1 cellular context compared by ENCODE assay signal in genomic region chr16:31032736-31033708, GRCh38.
TF ChIP-seq lines count a peak whose summit lies in the region.

TSS of gene STX4 (plus strand) at chr16:31033558. CDS start at chr16:31033806, 248 bp downstream.

TF ChIP-seq in HepG2, 621 proteins besides CTCF, POLR2A, EP300 and RAD21 (continued from another document and continues in another):
- peak; percentile 55 for TF ChIP-seq ZNF230 (CRISPR knock-in tag; IDR thresholded peaks at IDR 0.05)
- peak; percentile 57; the same call in 1 of the 2 replicates for TF ChIP-seq ZNF558 (CRISPR knock-in tag; IDR thresholded peaks at IDR 0.05; ENCODE audit: borderline replicate concordance)
- no peak; the same call in 1 of the 2 replicates for TF ChIP-seq ZNF563 (CRISPR knock-in tag; IDR thresholded peaks at IDR 0.05)
- peak; percentile 89 for TF ChIP-seq ZMYM4 (CRISPR knock-in tag; IDR thresholded peaks at IDR 0.05)
- no peak for TF ChIP-seq CENPX (CRISPR knock-in tag; IDR thresholded peaks at IDR 0.05)
- TF ChIP-seq, protein P1, sequence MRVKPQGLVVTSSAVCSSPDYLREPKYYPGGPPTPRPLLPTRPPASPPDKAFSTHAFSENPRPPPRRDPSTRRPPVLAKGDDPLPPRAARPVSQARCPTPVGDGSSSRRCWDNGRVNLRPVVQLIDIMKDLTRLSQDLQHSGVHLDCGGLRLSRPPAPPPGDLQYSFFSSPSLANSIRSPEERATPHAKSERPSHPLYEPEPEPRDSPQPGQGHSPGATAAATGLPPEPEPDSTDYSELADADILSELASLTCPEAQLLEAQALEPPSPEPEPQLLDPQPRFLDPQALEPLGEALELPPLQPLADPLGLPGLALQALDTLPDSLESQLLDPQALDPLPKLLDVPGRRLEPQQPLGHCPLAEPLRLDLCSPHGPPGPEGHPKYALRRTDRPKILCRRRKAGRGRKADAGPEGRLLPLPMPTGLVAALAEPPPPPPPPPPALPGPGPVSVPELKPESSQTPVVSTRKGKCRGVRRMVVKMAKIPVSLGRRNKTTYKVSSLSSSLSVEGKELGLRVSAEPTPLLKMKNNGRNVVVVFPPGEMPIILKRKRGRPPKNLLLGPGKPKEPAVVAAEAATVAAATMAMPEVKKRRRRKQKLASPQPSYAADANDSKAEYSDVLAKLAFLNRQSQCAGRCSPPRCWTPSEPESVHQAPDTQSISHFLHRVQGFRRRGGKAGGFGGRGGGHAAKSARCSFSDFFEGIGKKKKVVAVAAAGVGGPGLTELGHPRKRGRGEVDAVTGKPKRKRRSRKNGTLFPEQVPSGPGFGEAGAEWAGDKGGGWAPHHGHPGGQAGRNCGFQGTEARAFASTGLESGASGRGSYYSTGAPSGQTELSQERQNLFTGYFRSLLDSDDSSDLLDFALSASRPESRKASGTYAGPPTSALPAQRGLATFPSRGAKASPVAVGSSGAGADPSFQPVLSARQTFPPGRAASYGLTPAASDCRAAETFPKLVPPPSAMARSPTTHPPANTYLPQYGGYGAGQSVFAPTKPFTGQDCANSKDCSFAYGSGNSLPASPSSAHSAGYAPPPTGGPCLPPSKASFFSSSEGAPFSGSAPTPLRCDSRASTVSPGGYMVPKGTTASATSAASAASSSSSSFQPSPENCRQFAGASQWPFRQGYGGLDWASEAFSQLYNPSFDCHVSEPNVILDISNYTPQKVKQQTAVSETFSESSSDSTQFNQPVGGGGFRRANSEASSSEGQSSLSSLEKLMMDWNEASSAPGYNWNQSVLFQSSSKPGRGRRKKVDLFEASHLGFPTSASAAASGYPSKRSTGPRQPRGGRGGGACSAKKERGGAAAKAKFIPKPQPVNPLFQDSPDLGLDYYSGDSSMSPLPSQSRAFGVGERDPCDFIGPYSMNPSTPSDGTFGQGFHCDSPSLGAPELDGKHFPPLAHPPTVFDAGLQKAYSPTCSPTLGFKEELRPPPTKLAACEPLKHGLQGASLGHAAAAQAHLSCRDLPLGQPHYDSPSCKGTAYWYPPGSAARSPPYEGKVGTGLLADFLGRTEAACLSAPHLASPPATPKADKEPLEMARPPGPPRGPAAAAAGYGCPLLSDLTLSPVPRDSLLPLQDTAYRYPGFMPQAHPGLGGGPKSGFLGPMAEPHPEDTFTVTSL (CRISPR knock-in tag; IDR thresholded peaks at IDR 0.05; ENCODE audit: borderline replicate concordance), result no peak
- TF ChIP-seq ZFP82 (CRISPR knock-in tag; IDR thresholded peaks at IDR 0.05; ENCODE audit: borderline replicate concordance), result peak; percentile 16; the same call in 1 of the 2 replicates
- TF ChIP-seq CREB3 (CRISPR knock-in tag; IDR thresholded peaks at IDR 0.05), result peak; percentile 83; the same call in 1 of the 2 replicates
- no peak for TF ChIP-seq ZSCAN12 (CRISPR knock-in tag; IDR thresholded peaks at IDR 0.05)
- peak; percentile 98; the same call in 1 of the 2 replicates for TF ChIP-seq GLI4 (CRISPR knock-in tag; IDR thresholded peaks at IDR 0.05; ENCODE audit: borderline replicate concordance)
- peak; percentile 88; the same call in 1 of the 2 replicates for TF ChIP-seq REXO4 (CRISPR knock-in tag; IDR thresholded peaks at IDR 0.05; ENCODE audit: borderline replicate concordance)
- peak; percentile 49; the same call in 1 of the 2 replicates for TF ChIP-seq REPIN1 (CRISPR knock-in tag; IDR thresholded peaks at IDR 0.05; ENCODE audit: borderline replicate concordance, low read depth)
- TF ChIP-seq ZNF207 (IDR thresholded peaks at IDR 0.05; ENCODE audit: borderline replicate concordance), result peak; percentile 78; the same call in 1 of the 2 replicates
- peak; percentile 96 for TF ChIP-seq IKZF4 (CRISPR knock-in tag; IDR thresholded peaks at IDR 0.05; ENCODE audit: borderline replicate concordance, low read depth, not compliant biosample characterization)
- TF ChIP-seq ZNF879 (CRISPR knock-in tag; IDR thresholded peaks at IDR 0.05), result no peak
- TF ChIP-seq ZMYM3 (CRISPR knock-in tag; IDR thresholded peaks at IDR 0.05), result peak; percentile 61
- TF ChIP-seq NR1H2 (CRISPR knock-in tag; IDR thresholded peaks at IDR 0.05; ENCODE audit: borderline replicate concordance, low read depth), result peak; percentile 83; the same call in 1 of the 2 replicates
- peak; percentile 48 for TF ChIP-seq RARA (CRISPR knock-in tag; IDR thresholded peaks at IDR 0.05)
- TF ChIP-seq, protein P2, sequence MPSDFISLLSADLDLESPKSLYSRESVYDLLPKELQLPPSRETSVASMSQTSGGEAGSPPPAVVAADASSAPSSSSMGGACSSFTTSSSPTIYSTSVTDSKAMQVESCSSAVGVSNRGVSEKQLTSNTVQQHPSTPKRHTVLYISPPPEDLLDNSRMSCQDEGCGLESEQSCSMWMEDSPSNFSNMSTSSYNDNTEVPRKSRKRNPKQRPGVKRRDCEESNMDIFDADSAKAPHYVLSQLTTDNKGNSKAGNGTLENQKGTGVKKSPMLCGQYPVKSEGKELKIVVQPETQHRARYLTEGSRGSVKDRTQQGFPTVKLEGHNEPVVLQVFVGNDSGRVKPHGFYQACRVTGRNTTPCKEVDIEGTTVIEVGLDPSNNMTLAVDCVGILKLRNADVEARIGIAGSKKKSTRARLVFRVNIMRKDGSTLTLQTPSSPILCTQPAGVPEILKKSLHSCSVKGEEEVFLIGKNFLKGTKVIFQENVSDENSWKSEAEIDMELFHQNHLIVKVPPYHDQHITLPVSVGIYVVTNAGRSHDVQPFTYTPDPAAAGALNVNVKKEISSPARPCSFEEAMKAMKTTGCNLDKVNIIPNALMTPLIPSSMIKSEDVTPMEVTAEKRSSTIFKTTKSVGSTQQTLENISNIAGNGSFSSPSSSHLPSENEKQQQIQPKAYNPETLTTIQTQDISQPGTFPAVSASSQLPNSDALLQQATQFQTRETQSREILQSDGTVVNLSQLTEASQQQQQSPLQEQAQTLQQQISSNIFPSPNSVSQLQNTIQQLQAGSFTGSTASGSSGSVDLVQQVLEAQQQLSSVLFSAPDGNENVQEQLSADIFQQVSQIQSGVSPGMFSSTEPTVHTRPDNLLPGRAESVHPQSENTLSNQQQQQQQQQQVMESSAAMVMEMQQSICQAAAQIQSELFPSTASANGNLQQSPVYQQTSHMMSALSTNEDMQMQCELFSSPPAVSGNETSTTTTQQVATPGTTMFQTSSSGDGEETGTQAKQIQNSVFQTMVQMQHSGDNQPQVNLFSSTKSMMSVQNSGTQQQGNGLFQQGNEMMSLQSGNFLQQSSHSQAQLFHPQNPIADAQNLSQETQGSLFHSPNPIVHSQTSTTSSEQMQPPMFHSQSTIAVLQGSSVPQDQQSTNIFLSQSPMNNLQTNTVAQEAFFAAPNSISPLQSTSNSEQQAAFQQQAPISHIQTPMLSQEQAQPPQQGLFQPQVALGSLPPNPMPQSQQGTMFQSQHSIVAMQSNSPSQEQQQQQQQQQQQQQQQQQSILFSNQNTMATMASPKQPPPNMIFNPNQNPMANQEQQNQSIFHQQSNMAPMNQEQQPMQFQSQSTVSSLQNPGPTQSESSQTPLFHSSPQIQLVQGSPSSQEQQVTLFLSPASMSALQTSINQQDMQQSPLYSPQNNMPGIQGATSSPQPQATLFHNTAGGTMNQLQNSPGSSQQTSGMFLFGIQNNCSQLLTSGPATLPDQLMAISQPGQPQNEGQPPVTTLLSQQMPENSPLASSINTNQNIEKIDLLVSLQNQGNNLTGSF (CRISPR knock-in tag; IDR thresholded peaks at IDR 0.05), result no peak
- TF ChIP-seq ZNF614 (CRISPR knock-in tag; IDR thresholded peaks at IDR 0.05; ENCODE audit: borderline replicate concordance), result peak; percentile 43; the same call in 1 of the 2 replicates
- TF ChIP-seq, protein P3, sequence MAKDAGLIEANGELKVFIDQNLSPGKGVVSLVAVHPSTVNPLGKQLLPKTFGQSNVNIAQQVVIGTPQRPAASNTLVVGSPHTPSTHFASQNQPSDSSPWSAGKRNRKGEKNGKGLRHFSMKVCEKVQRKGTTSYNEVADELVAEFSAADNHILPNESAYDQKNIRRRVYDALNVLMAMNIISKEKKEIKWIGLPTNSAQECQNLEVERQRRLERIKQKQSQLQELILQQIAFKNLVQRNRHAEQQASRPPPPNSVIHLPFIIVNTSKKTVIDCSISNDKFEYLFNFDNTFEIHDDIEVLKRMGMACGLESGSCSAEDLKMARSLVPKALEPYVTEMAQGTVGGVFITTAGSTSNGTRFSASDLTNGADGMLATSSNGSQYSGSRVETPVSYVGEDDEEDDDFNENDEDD (CRISPR knock-in tag; IDR thresholded peaks at IDR 0.05; ENCODE audit: borderline replicate concordance), result peak; percentile 81; the same call in 1 of the 2 replicates
- peak; percentile 67 for TF ChIP-seq POLR2G (IDR thresholded peaks at IDR 0.05; ENCODE audit: low read depth, low read length)
- TF ChIP-seq ZNF572 (CRISPR knock-in tag; IDR thresholded peaks at IDR 0.05), result peak; percentile 86; the same call in 1 of the 2 replicates
- TF ChIP-seq NCOR1 (IDR thresholded peaks at IDR 0.05; ENCODE audit: borderline replicate concordance, low read length), result no peak; the same call in 1 of the 2 replicates
- TF ChIP-seq IRF2 (CRISPR knock-in tag; IDR thresholded peaks at IDR 0.05), result peak; percentile 82
- no peak for TF ChIP-seq ATAD3A (CRISPR knock-in tag; IDR thresholded peaks at IDR 0.05)
- TF ChIP-seq NCOA2 (CRISPR knock-in tag; IDR thresholded peaks at IDR 0.05), result peak; percentile 39; the same call in 1 of the 2 replicates
- TF ChIP-seq TRIM24 (CRISPR knock-in tag; IDR thresholded peaks at IDR 0.05), result no peak
- TF ChIP-seq ZNF562 (CRISPR knock-in tag; IDR thresholded peaks at IDR 0.05; ENCODE audit: borderline replicate concordance), result no peak
- no peak for TF ChIP-seq CEBPB (IDR thresholded peaks at IDR 0.05; ENCODE audit: borderline replicate concordance, low read depth, low read length)
- peak; percentile 98 for TF ChIP-seq CREM (IDR thresholded peaks at IDR 0.05)
- TF ChIP-seq CREM (CRISPR knock-in tag; IDR thresholded peaks at IDR 0.05), result peak; percentile 59
- TF ChIP-seq ZFP90 (CRISPR knock-in tag; IDR thresholded peaks at IDR 0.05; ENCODE audit: borderline replicate concordance), result peak; percentile 92
- TF ChIP-seq ZNF709 (CRISPR knock-in tag; IDR thresholded peaks at IDR 0.05), result no peak
- TF ChIP-seq MEIS2 (CRISPR knock-in tag; IDR thresholded peaks at IDR 0.05), result peak; percentile 68; the same call in 1 of the 2 replicates
- no peak; the same call in 1 of the 2 replicates for TF ChIP-seq ZNF318 (CRISPR knock-in tag; IDR thresholded peaks at IDR 0.05)
- TF ChIP-seq, protein P4, sequence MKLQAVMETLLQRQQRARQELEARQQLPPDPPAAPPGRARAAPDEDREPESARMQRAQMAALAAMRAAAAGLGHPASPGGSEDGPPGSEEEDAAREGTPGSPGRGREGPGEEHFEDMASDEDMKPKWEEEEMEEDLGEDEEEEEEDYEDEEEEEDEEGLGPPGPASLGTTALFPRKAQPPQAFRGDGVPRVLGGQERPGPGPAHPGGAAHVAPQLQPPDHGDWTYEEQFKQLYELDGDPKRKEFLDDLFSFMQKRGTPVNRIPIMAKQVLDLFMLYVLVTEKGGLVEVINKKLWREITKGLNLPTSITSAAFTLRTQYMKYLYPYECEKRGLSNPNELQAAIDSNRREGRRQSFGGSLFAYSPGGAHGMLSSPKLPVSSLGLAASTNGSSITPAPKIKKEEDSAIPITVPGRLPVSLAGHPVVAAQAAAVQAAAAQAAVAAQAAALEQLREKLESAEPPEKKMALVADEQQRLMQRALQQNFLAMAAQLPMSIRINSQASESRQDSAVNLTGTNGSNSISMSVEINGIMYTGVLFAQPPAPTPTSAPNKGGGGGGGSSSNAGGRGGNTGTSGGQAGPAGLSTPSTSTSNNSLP (IDR thresholded peaks at IDR 0.05; ENCODE audit: low read depth, low read length), result no peak
